Comparison of ENCODE assay signal across 1 cellular context in the genomic region with DNA sequence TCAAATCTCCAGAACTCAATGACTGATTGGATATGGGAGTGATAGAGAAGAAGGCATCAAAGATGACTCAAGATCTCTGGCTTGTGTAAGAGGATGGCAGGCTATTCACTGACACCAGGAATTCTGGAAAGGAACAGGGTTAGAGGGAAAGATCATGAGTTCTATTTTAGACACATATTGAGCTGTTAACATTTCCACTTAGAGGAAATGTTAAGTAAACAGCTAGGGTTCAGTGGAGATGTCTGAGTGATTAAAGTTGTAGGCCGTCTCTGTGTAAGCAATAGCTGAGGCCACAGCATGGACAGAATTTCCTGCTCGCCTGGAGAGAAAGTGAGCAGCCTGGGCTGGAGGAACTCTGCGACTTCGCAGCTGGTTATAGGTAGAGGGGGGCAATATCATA.
A peak's percentile ranks its signal among the peaks of the same experiment; 100 is the strongest.
TF ChIP-seq lines count a peak whose summit lies in the region.

No MANE protein-coding gene starts in this region.

TF ChIP-seq in HepG2, 621 proteins besides CTCF, POLR2A, EP300 and RAD21:
- TF ChIP-seq GTF3A (CRISPR knock-in tag; conservative IDR thresholded peaks at IDR 0.05) (no peak), MEF2D (CRISPR knock-in tag; IDR thresholded peaks at IDR 0.05) (peak; percentile 47; the same call in 1 of the 2 replicates), RARA (CRISPR knock-in tag; IDR thresholded peaks at IDR 0.05) (peak; percentile 10; the same call in 1 of the 2 replicates), TAF15 (IDR thresholded peaks at IDR 0.05; ENCODE audit: low read depth, low read length, poor library complexity, severe bottlenecking) (no peak), SP2 (CRISPR knock-in tag; IDR thresholded peaks at IDR 0.05) (no peak), ZFP36 (IDR thresholded peaks at IDR 0.05; ENCODE audit: borderline replicate concordance, low read depth, low read length, partially characterized antibody) (no peak)
